ENCODE assay signal across 8 cellular contexts in genomic region chr17:42019509-42020404, GRCh38.
DNase-seq lines count a peak whose midpoint lies in the region; ATAC-seq lines count a peak whose summit lies in the region.

NKIRAS2 (plus strand) TSS chr17:42020090; CDS start chr17:42021578, 1,488 bp downstream.

- DNase-seq in ACHN (peak; percentile 94), NCI-H524 (lab: John Stamatoyannopoulos, UW) (peak; percentile 81 to 86), left kidney (ENCODE audit: low read depth, low spot score) (peak; percentile 96)
- DNase-seq in activated CD4-positive, alpha-beta T cell treated with anti-CD3 and anti-CD28 coated beads for 4 hours = peak; percentile 91 to 92
- peak; percentile 95 for DNase-seq in stimulated activated CD4-positive, alpha-beta T cell treated with anti-CD3 and anti-CD28 coated beads, Interleukin-1b, Interleukin-23, amount 100 ng/mL, for 48 hours

- H3K27ac ChIP-seq in cingulate gyrus (ENCODE audit: low read depth, low read length) = peak within 1 kb of the TSS; percentile 75

- in situ Hi-C loops in ACHN (cut with HindIII; ENCODE audit: low pct_ligation_motif_present, low pct_unique_long_range_greater_than_20kb, low sequenced_read_pairs) = no loop called here

- ATAC-seq in GM19023 (IDR thresholded peaks at IDR 0.05; ENCODE audit: unreplicated experiment) (peak; percentile 59), HG03439 (IDR thresholded peaks at IDR 0.05; ENCODE audit: unreplicated experiment) (peak; percentile 48)

Comparison
In these comparisons a context has a peak if more than half of its experiments do, and no peak if none do; other contexts are left out.
1. Peak in every context shown above with its lines: DNase-seq, ATAC-seq and H3K27ac ChIP-seq.